1 cellular context compared by ENCODE assay signal in genomic region chr7:83201355-83201754, GRCh38.
TF ChIP-seq lines count a peak whose summit lies in the region.

No MANE protein-coding gene starts in this region.

TF ChIP-seq in WTC11, 78 proteins besides CTCF, POLR2A, EP300 and RAD21 (continued from another document):
- no peak for TF ChIP-seq PRDM15 (CRISPR knock-in tag; IDR thresholded peaks at IDR 0.05)
- no peak for TF ChIP-seq FOXJ3 (CRISPR knock-in tag; IDR thresholded peaks at IDR 0.05; ENCODE audit: borderline replicate concordance)
- no peak for TF ChIP-seq ATF6 (CRISPR knock-in tag; IDR thresholded peaks at IDR 0.05)
- no peak for TF ChIP-seq ETV6 (CRISPR knock-in tag; IDR thresholded peaks at IDR 0.05)
- no peak for TF ChIP-seq MAX (CRISPR knock-in tag; IDR thresholded peaks at IDR 0.05)
- TF ChIP-seq ZNF281 (CRISPR knock-in tag; IDR thresholded peaks at IDR 0.05) = no peak
- no peak for TF ChIP-seq CREM (CRISPR knock-in tag; IDR thresholded peaks at IDR 0.05)
- TF ChIP-seq E2F4 (CRISPR knock-in tag; IDR thresholded peaks at IDR 0.05; ENCODE audit: borderline replicate concordance, low read depth) = no peak
- TF ChIP-seq ZBTB21 (CRISPR knock-in tag; IDR thresholded peaks at IDR 0.05; ENCODE audit: borderline replicate concordance) = no peak
- TF ChIP-seq CDX4 (CRISPR knock-in tag; IDR thresholded peaks at IDR 0.05; ENCODE audit: borderline replicate concordance) = no peak
- TF ChIP-seq IRF2 (CRISPR knock-in tag; IDR thresholded peaks at IDR 0.05; ENCODE audit: borderline replicate concordance, low read depth) = no peak
- TF ChIP-seq ELF4 (CRISPR knock-in tag; IDR thresholded peaks at IDR 0.05; ENCODE audit: low read depth) = no peak
- no peak for TF ChIP-seq FOXK1 (CRISPR knock-in tag; IDR thresholded peaks at IDR 0.05)
